Comparison of ENCODE assay signal across 17 cellular contexts in the genomic region with DNA sequence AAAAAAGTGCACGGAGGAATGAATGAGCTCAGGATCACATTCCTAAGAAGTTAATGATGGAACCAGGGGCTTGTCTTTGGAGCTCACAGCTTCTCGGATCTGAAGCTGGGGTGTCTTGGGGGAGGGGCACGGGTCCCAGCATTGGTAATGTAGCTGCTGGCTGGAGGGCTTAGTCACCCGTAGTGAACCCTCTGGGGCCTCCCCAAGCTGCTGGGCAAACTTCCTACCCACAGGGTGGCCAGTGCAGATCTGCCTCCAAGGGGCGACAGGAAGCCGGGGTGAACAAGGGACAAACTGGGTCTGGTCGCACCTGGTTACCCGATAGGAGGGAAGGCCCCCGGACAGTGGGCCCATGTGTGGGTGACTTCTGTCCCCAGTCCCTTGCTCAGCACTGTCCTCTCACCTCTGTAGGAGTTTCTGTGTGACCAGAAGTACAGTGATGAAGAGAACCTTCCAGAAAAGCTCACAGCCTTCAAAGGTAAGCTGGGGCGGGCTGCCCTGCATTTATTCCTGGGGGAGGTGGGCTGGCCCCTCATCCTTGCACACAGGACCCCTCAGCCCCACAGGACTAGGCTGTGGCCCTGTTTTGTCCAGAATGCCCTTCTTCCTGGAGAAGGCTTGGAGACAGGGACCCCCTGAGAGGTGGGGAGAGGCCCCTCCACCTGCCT. TPM values are rescaled to one million over a fixed set of nuclear protein-coding genes. Genes with fewer than 3 reads are reported as not detected.
DNase-seq lines count a peak whose midpoint lies in the region; FAIRE-seq and TF ChIP-seq lines count a peak whose summit lies in the region.
"Had no signal": no experiment of that assay in that cellular context is flagged by ENCODE, and none has a peak within 500 bp of the region (broad histone marks: within the 10 kb centered on the region; RNA-seq: fewer than 3 reads in every experiment).

No MANE protein-coding gene starts in this region.

- H3K9me3 Mint-ChIP-seq in astrocyte (ENCODE audit: unreplicated experiment): no peaks in the 10 kb centered on the region
- H3K9me3 Mint-ChIP-seq: activated naive CD8-positive, alpha-beta T cell treated with anti-CD3 and anti-CD28 coated beads, Interleukin-2, amount 50 U/mL, for 24 hours had no signal

- no peak overlapping the region for H3K4me3 Mint-ChIP-seq in astrocyte (ENCODE audit: unreplicated experiment)
- H3K4me3 Mint-ChIP-seq: activated naive CD8-positive, alpha-beta T cell treated with anti-CD3 and anti-CD28 coated beads, Interleukin-2, amount 50 U/mL, for 24 hours had no signal

- TF ChIP-seq CTCF in astrocyte (IDR thresholded peaks at IDR 0.05; ENCODE audit: insufficient read depth, low read depth, low read length) (no peak), kidney (IDR thresholded peaks at IDR 0.05; ENCODE audit: borderline replicate concordance, extremely low read depth, insufficient read depth) (no peak), prostate gland (IDR thresholded peaks at IDR 0.05) (no peak), GM20000 (IDR thresholded peaks at IDR 0.05; ENCODE audit: extremely low read depth, missing control alignments) (no peak)

- H3K4me2 ChIP-seq in astrocyte (ENCODE audit: low read length): peak overlapping the region; percentile 14

- H3K9ac ChIP-seq in astrocyte (ENCODE audit: low read length): no peak overlapping the region
- peak overlapping the region in 1 of 2 donors; percentile 85 for H3K9ac ChIP-seq in kidney (ENCODE audit: low read length in 2 of 2)

- WGBS in prostate gland: 64% methylated on average over 10 of the region's 10 CpGs

- H3K27ac Mint-ChIP-seq in astrocyte (ENCODE audit: unreplicated experiment): peak overlapping the region; percentile 34
- H3K27ac Mint-ChIP-seq: activated naive CD8-positive, alpha-beta T cell treated with anti-CD3 and anti-CD28 coated beads, Interleukin-2, amount 50 U/mL, for 24 hours had no signal

- H3K9me3 ChIP-seq in astrocyte (ENCODE audit: insufficient read depth, low read depth, low read length): no peaks in the 10 kb centered on the region
- H3K9me3 ChIP-seq in kidney (ENCODE audit: control insufficient read depth in 1 of 2, low read length in 2 of 2): no peaks in the 10 kb centered on the region
- H3K9me3 ChIP-seq in prostate gland: no peaks in the 10 kb centered on the region
- H3K9me3 ChIP-seq: colonic mucosa, esophagus squamous epithelium, left lung had no signal

- H4K20me1 ChIP-seq in astrocyte (ENCODE audit: insufficient read depth, low read length): no peaks in the 10 kb centered on the region

- intact Hi-C loops in kidney (cut with DNase I): no loop called here
- intact Hi-C loops in prostate gland (cut with DNase I): no loop called here

- H3K4me1 Mint-ChIP-seq in astrocyte (ENCODE audit: low read depth, unreplicated experiment): peaks cover 16% of the 10 kb centered on the region
- H3K4me1 Mint-ChIP-seq: activated naive CD8-positive, alpha-beta T cell treated with anti-CD3 and anti-CD28 coated beads, Interleukin-2, amount 50 U/mL, for 24 hours had no signal

- H3K4me1 ChIP-seq in astrocyte (ENCODE audit: insufficient read depth, low read length) (peaks cover 5% of the 10 kb centered on the region), kidney (ENCODE audit: control insufficient read depth in 1 of 2, insufficient read depth in 1 of 2, low read depth in 1 of 2, low read length in 2 of 2) (peaks cover 5 to 11% of the 10 kb centered on the region in 2 donors), prostate gland (replicated peaks) (no peaks in the 10 kb centered on the region)
- H3K4me1 ChIP-seq: colonic mucosa, left lung had no signal

- no peaks in the 10 kb centered on the region for H3K27me3 ChIP-seq in astrocyte (ENCODE audit: insufficient read depth, low read length)
- H3K27me3 ChIP-seq in prostate gland (replicated peaks; ENCODE audit: insufficient read depth): no peaks in the 10 kb centered on the region
- H3K27me3 ChIP-seq: colonic mucosa, esophagus squamous epithelium, left lung had no signal

- H3K27ac ChIP-seq in astrocyte (ENCODE audit: low read depth, low read length): no peak overlapping the region
- H3K27ac ChIP-seq in kidney (ENCODE audit: low read depth in 2 of 2, low read length in 2 of 2): peak overlapping the region; percentile 84 to 93
- no peak overlapping the region for H3K27ac ChIP-seq in prostate gland
- H3K27ac ChIP-seq: colonic mucosa, esophagus squamous epithelium, left lung had no signal

- H2AFZ ChIP-seq in astrocyte (ENCODE audit: low read depth, low read length): peak overlapping the region; percentile 41

- no peaks in the 10 kb centered on the region for H3K36me3 Mint-ChIP-seq in astrocyte (ENCODE audit: low read depth, unreplicated experiment)

- DNase-seq in HCEC 1CT (peak; percentile 7), astrocyte (ENCODE audit: low read depth) (no peak), kidney (peak; percentile 93), retina (peak; percentile 55), prostate gland (ENCODE audit: low spot score) (no peak), GM20000 (ENCODE audit: low spot score) (no peak)
- no peak for DNase-seq in activated T-cell treated with anti-CD3 and anti-CD28 coated beads, Interleukin-2, amount 50 U/mL, for 48 hours
- DNase-seq in activated T-cell treated with anti-CD3 and anti-CD28 coated beads, Interleukin-2, amount 50 U/mL, for 1 hour: no peak
- DNase-seq: activated naive CD8-positive, alpha-beta T cell treated with anti-CD3 and anti-CD28 coated beads, Interleukin-2, amount 50 U/mL, for 24 hours; colonic mucosa; esophagus squamous epithelium; NCI-H1930; NCI-H510A; right cardiac atrium had no signal

- H3K36me3 ChIP-seq in astrocyte (ENCODE audit: insufficient read depth, low read length) (no peaks in the 10 kb centered on the region), kidney (ENCODE audit: control insufficient read depth in 1 of 2, insufficient read depth in 2 of 2, low read length in 2 of 2) (peaks cover 0 to 3% of the 10 kb centered on the region in 2 donors), prostate gland (no peaks in the 10 kb centered on the region)
- H3K36me3 ChIP-seq: colonic mucosa, left lung had no signal

- TF ChIP-seq POLR2A in prostate gland (IDR thresholded peaks at IDR 0.05): no peak

- H3K79me2 ChIP-seq in astrocyte (ENCODE audit: insufficient read depth, low read length): no peaks in the 10 kb centered on the region

- peaks cover 3% of the 10 kb centered on the region for H3K27me3 Mint-ChIP-seq in astrocyte (ENCODE audit: low read depth, unreplicated experiment)

- H3K4me3 ChIP-seq in astrocyte (ENCODE audit: insufficient read depth, low read depth, low read length) (no peak overlapping the region), kidney (ENCODE audit: low read length in 2 of 2) (peak overlapping the region; percentile 47 to 65), prostate gland (no peak overlapping the region)
- H3K4me3 ChIP-seq: colonic mucosa, esophagus squamous epithelium, left lung had no signal

- FAIRE-seq in astrocyte (lab: Jason Lieb, UNC) (no peak), kidney (lab: Jason Lieb, UNC) (no peak)
- FAIRE-seq: TTC549 had no signal

RNA-seq across cellular contexts. Expression of a gene that starts 14.1 kb away (rescaled TPM):
- total RNA-seq in astrocyte (30.5 and 33.4 TPM in 2 replicates), kidney (75.3 TPM), prostate gland (100 to 1,000 TPM in 1 of 2 donors, 10 to 100 TPM in 1; 43.9 to 115 TPM)
- polyA plus RNA-seq in kidney (ENCODE audit: insufficient read depth, low read depth, low replicate concordance): 28.4 TPM

RNA-seq across cellular contexts. Expression of a gene that starts 15.0 kb away (rescaled TPM):
- 20.2 and 23.7 TPM in 2 replicates for total RNA-seq in astrocyte
- total RNA-seq in kidney: 397 TPM
- 439 TPM for polyA plus RNA-seq in kidney (ENCODE audit: insufficient read depth, low read depth, low replicate concordance)
- 10 to 100 TPM in 1 of 2 donors, 1 to 10 TPM in 1; 3.6 to 18.4 TPM for total RNA-seq in prostate gland
- total RNA-seq: OCI-LY7 had no signal

Comparison
In these comparisons a context has a peak if more than half of its experiments do, and no peak if none do; other contexts are left out.
1. DNase-seq: peak in HCEC 1CT (single experiment), kidney (single experiment) and retina (single experiment); none in astrocyte (single experiment), activated T-cell treated with anti-CD3 and anti-CD28 coated beads, Interleukin-2, amount 50 U/mL, for 48 hours (0 of 2), prostate gland (single experiment), activated T-cell treated with anti-CD3 and anti-CD28 coated beads, Interleukin-2, amount 50 U/mL, for 1 hour (single experiment) and GM20000 (single experiment).
2. H3K27ac ChIP-seq: peak in kidney (2 of 2); none in astrocyte (single experiment) and prostate gland (0 of 2).
3. H3K4me3 ChIP-seq: peak in kidney (2 of 2); none in astrocyte (single experiment) and prostate gland (0 of 2).
4. RNA of a gene that starts 15.0 kb away (total RNA-seq): 397 TPM in kidney (single experiment); 20.2 to 23.7 TPM in astrocyte and 3.6 to 18.4 TPM in prostate gland; every median in the first group is over 10 times any median in the second.